8 cellular contexts compared by ENCODE assay signal in genomic region chr17:7833011-7833794, GRCh38. TPM values are rescaled to one million over a fixed set of nuclear protein-coding genes. Genes with fewer than 3 reads are reported as not detected.
DNase-seq lines count a peak whose midpoint lies in the region; ATAC-seq and TF ChIP-seq lines count a peak whose summit lies in the region.

No MANE protein-coding gene starts in this region.

- no peaks in the 10 kb centered on the region for H3K9me3 Mint-ChIP-seq in CD4-positive, alpha-beta T cell
- no peaks in the 10 kb centered on the region for H3K9me3 Mint-ChIP-seq in endodermal cell

- no TSS peak for BruUV-seq in PC-3 (replicated peaks; lab: Mats Ljungman, UMichigan)

- no peak for DNase-seq in CD4-positive, alpha-beta T cell
- no peak for DNase-seq in PC-3
- DNase-seq in endodermal cell, result no peak
- DNase-seq in neuronal stem cell (ENCODE audit: low spot score), result no peak
- no peak for DNase-seq in DMS53 treated with DMSO at 0.1 percent for 48 hours (lab: John Stamatoyannopoulos, UW; ENCODE audit: unreplicated experiment)

- no peak for ATAC-seq in CD4-positive, alpha-beta T cell (ENCODE audit: poor library complexity)
- ATAC-seq in PC-3 (no peak), HG02798 (IDR thresholded peaks at IDR 0.05; ENCODE audit: poor library complexity, unreplicated experiment) (no peak), HG02938 (IDR thresholded peaks at IDR 0.05; ENCODE audit: unreplicated experiment) (no peak), GM19395 (IDR thresholded peaks at IDR 0.05; ENCODE audit: unreplicated experiment) (no peak)

- POLR2A ChIA-PET in CD4-positive, alpha-beta T cell (lab: Charles Lee), result interaction anchor here (0.6 to 4.8 kb wide), 7 partner anchors 8 to 455 kb away, joined by 3 to 83 read pairs (median 8); partner anchors contain the start of genes CYB5D1, NAA38 and RANGRF
- POLR2A ChIA-PET in PC-3 (lab: Charles Lee; ENCODE audit: unreplicated experiment), result interaction anchor here (0.6 kb wide), 1 partner anchor 29 kb away, joined by 4 read pairs; no protein-coding TSS in a partner anchor

- H4K8ac ChIP-seq in neuronal stem cell (ENCODE audit: low read depth, low read length), result no peak overlapping the region

- peak overlapping the region; percentile 8 for H2BK12ac ChIP-seq in neuronal stem cell (ENCODE audit: low read length)

- no peak overlapping the region for H3K23ac ChIP-seq in neuronal stem cell (ENCODE audit: low read depth, low read length, poor library complexity)

- no peak overlapping the region for H2BK15ac ChIP-seq in neuronal stem cell (ENCODE audit: low read length)

- H3K79me2 ChIP-seq in PC-3 (ENCODE audit: low read length), result no peaks in the 10 kb centered on the region

- peak overlapping the region; percentile 15 for H2BK5ac ChIP-seq in neuronal stem cell (ENCODE audit: low read length)

- H3K79me1 ChIP-seq in neuronal stem cell (ENCODE audit: low read depth, low read length), result no peaks in the 10 kb centered on the region

- no peaks in the 10 kb centered on the region for H3F3A ChIP-seq in PC-3 (ENCODE audit: low read length, unreplicated experiment)

- H3K27me3 ChIP-seq in CD4-positive, alpha-beta T cell (ENCODE audit: control insufficient read depth, insufficient read depth, low read length), result no peaks in the 10 kb centered on the region
- no peaks in the 10 kb centered on the region for H3K27me3 ChIP-seq in PC-3 (ENCODE audit: low read length)
- peaks cover 31% of the 10 kb centered on the region for H3K27me3 ChIP-seq in endodermal cell (ENCODE audit: control insufficient read depth, insufficient read depth, low read length, poor library complexity, severe bottlenecking)
- peaks cover 0 to 27% (median 8%) of the 10 kb centered on the region in 3 experiments for H3K27me3 ChIP-seq in neuronal stem cell (ENCODE audit: control insufficient read depth in 3 of 3, insufficient read depth in 3 of 3, low read depth in 1 of 3, low read length in 3 of 3)

- peak overlapping the region; percentile 85 for H3K4me2 ChIP-seq in PC-3 (ENCODE audit: low read length)
- H3K4me2 ChIP-seq in neuronal stem cell (ENCODE audit: insufficient read depth, low read length, poor library complexity, severe bottlenecking), result peak overlapping the region; percentile 100

- H3K36me3 ChIP-seq in PC-3 (ENCODE audit: low read depth, low read length) (no peaks in the 10 kb centered on the region), endodermal cell (ENCODE audit: control insufficient read depth, insufficient read depth, low read length) (no peaks in the 10 kb centered on the region), neuronal stem cell (replicated peaks in 1 of 2; ENCODE audit: control insufficient read depth in 2 of 2, insufficient read depth in 2 of 2, low read length in 2 of 2) (no peaks in the 10 kb centered on the region)

- CTCF ChIA-PET in CD4-positive, alpha-beta T cell (lab: Charles Lee), result interaction anchor here (0.6 to 2.9 kb wide), 7 partner anchors 10 to 90 kb away, joined by 3 to 20 read pairs (median 5); partner anchors contain the start of genes CYB5D1 and NAA38
- CTCF ChIA-PET in PC-3 (lab: Charles Lee), result interaction anchor here (0.6 kb wide), 1 partner anchor 89 kb away, joined by 3 read pairs; no protein-coding TSS in a partner anchor

- no peak overlapping the region for H2AK5ac ChIP-seq in neuronal stem cell (ENCODE audit: low read depth, low read length)

- no peaks in the 10 kb centered on the region for H4K20me1 ChIP-seq in PC-3 (ENCODE audit: low read length)

- no peaks in the 10 kb centered on the region for H3K9me2 ChIP-seq in PC-3 (replicated peaks; ENCODE audit: low read length)

- no peak overlapping the region for H2BK120ac ChIP-seq in neuronal stem cell (ENCODE audit: low read depth, low read length)

- H2AFZ ChIP-seq in PC-3 (ENCODE audit: low read length) (peak overlapping the region; percentile 83; the same call in 1 of the 2 replicates), neuronal stem cell (ENCODE audit: low read length) (peak overlapping the region; percentile 95)

- H3K27me3 Mint-ChIP-seq in CD4-positive, alpha-beta T cell, result peaks cover 4% of the 10 kb centered on the region
- peaks cover 51% of the 10 kb centered on the region for H3K27me3 Mint-ChIP-seq in endodermal cell (ENCODE audit: insufficient read depth)

- peak overlapping the region; percentile 91 for H3K4me3 Mint-ChIP-seq in CD4-positive, alpha-beta T cell
- peak overlapping the region; percentile 93 for H3K4me3 Mint-ChIP-seq in endodermal cell

- intact Hi-C loops in CD4-positive, alpha-beta T cell (cut with DNase I, micrococcal nuclease), result loop anchor here in 1 of 2 experiments (10.0 kb wide), 1 partner anchor 322 kb away; the partner anchor contains the start of gene PER1
- intact Hi-C loops in PC-3 (cut with micrococcal nuclease), result no loop called here

- H3K18ac ChIP-seq in neuronal stem cell (ENCODE audit: low read length), result peak overlapping the region; percentile 42

- peak overlapping the region; percentile 98 for H3K27ac ChIP-seq in CD4-positive, alpha-beta T cell (ENCODE audit: low read depth, low read length)
- no peak overlapping the region for H3K27ac ChIP-seq in PC-3 (ENCODE audit: low read length)
- H3K27ac ChIP-seq in endodermal cell (ENCODE audit: low read depth, low read length), result no peak overlapping the region
- no peak overlapping the region for H3K27ac ChIP-seq in neuronal stem cell (replicated peaks; ENCODE audit: low read length)

- H3K36me3 Mint-ChIP-seq in CD4-positive, alpha-beta T cell (ENCODE audit: low read depth), result peaks cover 19% of the 10 kb centered on the region
- no peaks in the 10 kb centered on the region for H3K36me3 Mint-ChIP-seq in endodermal cell (ENCODE audit: low read depth)

- H4K91ac ChIP-seq in neuronal stem cell (ENCODE audit: low read depth, low read length, poor library complexity), result no peak overlapping the region

- no peak for TF ChIP-seq CTCF in CD4-positive, alpha-beta T cell (IDR thresholded peaks at IDR 0.05)
- TF ChIP-seq CTCF in PC-3 (conservative IDR thresholded peaks at IDR 0.05; ENCODE audit: low read depth, low read length) (no peak), endodermal cell (conservative IDR thresholded peaks at IDR 0.05) (no peak)

- peaks cover 23% of the 10 kb centered on the region for H3K4me1 Mint-ChIP-seq in CD4-positive, alpha-beta T cell (ENCODE audit: low read depth)
- H3K4me1 Mint-ChIP-seq in endodermal cell, result peaks cover 18% of the 10 kb centered on the region

- 65 to 69% methylated on average over 12 to 19 of the region's 19 CpGs for WGBS in endodermal cell (ENCODE audit: insufficient coverage in 1 of 2, insufficient read length in 1 of 2), 2 experiments
- no CpG with 5 or more reads among the region's 19 CpGs for WGBS in neuronal stem cell (ENCODE audit: extremely low coverage in 2 of 2, insufficient read length in 2 of 2, insufficient replicate concordance in 1 of 2), 2 donors

- H3K4me1 ChIP-seq in PC-3 (ENCODE audit: insufficient read depth, low read length) (peaks cover 18% of the 10 kb centered on the region), endodermal cell (ENCODE audit: control insufficient read depth, insufficient read depth, low read length) (no peaks in the 10 kb centered on the region), neuronal stem cell (ENCODE audit: control insufficient read depth in 2 of 2, insufficient read depth in 1 of 2, low read depth in 1 of 2, low read length in 2 of 2) (peaks cover 10 to 21% of the 10 kb centered on the region in 2 donors)

- peak overlapping the region; percentile 98 for H3K27ac Mint-ChIP-seq in CD4-positive, alpha-beta T cell
- peak overlapping the region; percentile 75 for H3K27ac Mint-ChIP-seq in endodermal cell

- H3K9me3 ChIP-seq in CD4-positive, alpha-beta T cell (ENCODE audit: control insufficient read depth, low read length), result no peaks in the 10 kb centered on the region
- H3K9me3 ChIP-seq in PC-3 (ENCODE audit: low read length) (no peaks in the 10 kb centered on the region), endodermal cell (ENCODE audit: control insufficient read depth, low read length) (no peaks in the 10 kb centered on the region), neuronal stem cell (replicated peaks in 1 of 2; ENCODE audit: control insufficient read depth in 2 of 2, insufficient read depth in 1 of 2, low read depth in 1 of 2, low read length in 2 of 2) (no peaks in the 10 kb centered on the region)

- H3K14ac ChIP-seq in neuronal stem cell (ENCODE audit: low read length), result peak overlapping the region; percentile 91

- H3K9ac ChIP-seq in PC-3 (ENCODE audit: low read length) (no peak overlapping the region), endodermal cell (ENCODE audit: extremely low read depth, low read length, poor library complexity, severe bottlenecking) (no peak overlapping the region), neuronal stem cell (ENCODE audit: low read depth, low read length, poor library complexity) (peak overlapping the region; percentile 3)

- H3K4me3 ChIP-seq in PC-3 (ENCODE audit: low read length) (peak overlapping the region; percentile 83; the same call in 1 of the 2 replicates), endodermal cell (ENCODE audit: low read length) (peak overlapping the region; percentile 85), neuronal stem cell (ENCODE audit: low read length in 2 of 2) (peak overlapping the region in 1 of 2 donors; percentile 79)

- H3K4ac ChIP-seq in neuronal stem cell (ENCODE audit: low read length), result no peak overlapping the region

RNA-seq across cellular contexts. Expression of gene KDM6B, which starts 0.8 kb away (rescaled TPM):
- 100 to 1,000 TPM; 189 to 191 TPM for total RNA-seq in CD4-positive, alpha-beta T cell
- total RNA-seq in PC-3 (2014; rRNA removed), result 3.2 and 158 TPM in 2 replicates
- 10 to 100 TPM; 53.3 to 60.3 TPM for total RNA-seq in endodermal cell
- 44.5 TPM for polyA plus RNA-seq in endodermal cell (2013, experiment 1 of 2)
- polyA plus RNA-seq in endodermal cell (2013, experiment 2 of 2), result 40.5 TPM
- 20.0 TPM for polyA plus RNA-seq in neuronal stem cell (2013, experiment 1 of 2)
- 21.1 TPM for polyA plus RNA-seq in neuronal stem cell (2013, experiment 2 of 2)

RNA-seq across cellular contexts. Expression of gene TMEM88, which starts 21.7 kb away (rescaled TPM):
- total RNA-seq in CD4-positive, alpha-beta T cell, result 10 to 100 TPM; 29.3 to 29.6 TPM
- total RNA-seq in PC-3 (2014; rRNA removed) (1.5 TPM in 1 of 2 replicates, not detected in the other), endodermal cell (10 to 100 TPM; 16.8 to 26.8 TPM)
- polyA plus RNA-seq in endodermal cell (2013, experiment 1 of 2), result 24.6 TPM
- 22.9 TPM for polyA plus RNA-seq in endodermal cell (2013, experiment 2 of 2)
- polyA plus RNA-seq in neuronal stem cell (2013, experiment 1 of 2), result 132 TPM
- 128 TPM for polyA plus RNA-seq in neuronal stem cell (2013, experiment 2 of 2)

RNA-seq across cellular contexts. Expression of gene NAA38, which starts 24.2 kb away (rescaled TPM):
- total RNA-seq in CD4-positive, alpha-beta T cell, result 10 to 100 TPM; 15.4 to 16.3 TPM
- 403 and 409 TPM in 2 replicates for total RNA-seq in PC-3 (2014; rRNA removed)
- total RNA-seq in endodermal cell, result 10 to 100 TPM; 38.9 to 44.8 TPM
- 65.6 TPM for polyA plus RNA-seq in endodermal cell (2013, experiment 1 of 2)
- polyA plus RNA-seq in endodermal cell (2013, experiment 2 of 2), result 58.9 TPM
- 74.6 TPM for polyA plus RNA-seq in neuronal stem cell (2013, experiment 1 of 2)
- polyA plus RNA-seq in neuronal stem cell (2013, experiment 2 of 2), result 76.9 TPM

RNA-seq across cellular contexts. Expression of gene CYB5D1, which starts 24.6 kb away (rescaled TPM):
- 1 to 10 TPM; 8.7 TPM for total RNA-seq in CD4-positive, alpha-beta T cell
- total RNA-seq in PC-3 (2014; rRNA removed) (16.7 and 23.1 TPM in 2 replicates), endodermal cell (10 to 100 TPM; 10.6 to 12.9 TPM)
- polyA plus RNA-seq in endodermal cell (2013, experiment 1 of 2), result 10.5 TPM
- polyA plus RNA-seq in endodermal cell (2013, experiment 2 of 2), result 8.3 TPM
- 10.9 TPM for polyA plus RNA-seq in neuronal stem cell (2013, experiment 1 of 2)
- polyA plus RNA-seq in neuronal stem cell (2013, experiment 2 of 2), result 10.9 TPM

RNA-seq across cellular contexts. Expression of gene CHD3, which starts 55.4 kb away (rescaled TPM):
- 100 to 1,000 TPM; 263 to 297 TPM for total RNA-seq in CD4-positive, alpha-beta T cell
- total RNA-seq in PC-3 (2014; rRNA removed), result 102 and 151 TPM in 2 replicates
- total RNA-seq in endodermal cell, result 10 to 100 TPM; 55.0 to 64.1 TPM
- polyA plus RNA-seq in endodermal cell (2013, experiment 1 of 2), result 66.3 TPM
- 63.7 TPM for polyA plus RNA-seq in endodermal cell (2013, experiment 2 of 2)
- 17.8 TPM for polyA plus RNA-seq in neuronal stem cell (2013, experiment 1 of 2)
- 15.7 TPM for polyA plus RNA-seq in neuronal stem cell (2013, experiment 2 of 2)
